In the genomic region with DNA sequence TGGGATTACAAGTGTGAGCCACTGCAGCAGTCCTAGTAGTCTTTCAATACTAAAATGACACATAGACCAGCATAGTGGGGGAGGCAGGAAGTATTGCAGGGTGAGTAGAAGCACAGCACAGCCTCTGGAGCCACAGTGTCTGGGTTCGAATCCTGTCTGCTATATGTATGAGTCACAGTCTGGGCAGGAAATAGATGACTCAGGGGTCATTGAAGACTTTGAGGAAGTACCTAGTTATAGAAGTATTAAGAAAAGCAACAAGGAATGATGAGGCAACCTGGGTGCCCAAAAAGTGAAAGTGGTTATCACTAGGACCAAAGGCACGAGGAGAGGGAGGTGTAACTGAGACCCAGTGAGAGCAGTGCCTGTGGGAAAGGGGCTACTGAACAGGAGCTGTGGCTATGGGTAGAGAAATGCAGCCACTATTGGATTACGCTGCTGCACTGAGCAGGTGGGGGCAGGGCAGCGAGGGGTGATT, we compare ENCODE assay signal across 9 cellular contexts.
DNase-seq lines count a peak whose midpoint lies in the region; ATAC-seq and TF ChIP-seq lines count a peak whose summit lies in the region.
"Had no signal": no experiment of that assay in that cellular context is flagged by ENCODE, and none has a peak within 500 bp of the region (broad histone marks: within the 10 kb centered on the region; RNA-seq: fewer than 3 reads in every experiment).

No MANE protein-coding gene starts in this region.

- TF ChIP-seq CTCF in MCF 10A (IDR thresholded peaks at IDR 0.05; ENCODE audit: unreplicated experiment) (no peak), breast epithelium (IDR thresholded peaks at IDR 0.05) (no peak), choroid plexus epithelial cell (conservative IDR thresholded peaks at IDR 0.05; ENCODE audit: low read depth, low read length) (no peak)

- peaks cover 6% of the 10 kb centered on the region for H3K4me1 Mint-ChIP-seq in MCF 10A (ENCODE audit: insufficient read depth, unreplicated experiment)
- peaks cover 7% of the 10 kb centered on the region for H3K4me1 Mint-ChIP-seq in stimulated activated naive CD8-positive, alpha-beta T cell treated with anti-CD3 and anti-CD28 coated beads, Interleukin-15, amount 100 ng/mL, for 72 hours

- CTCF ChIA-PET in MCF 10A (lab: Yijun Ruan, JAX): interaction anchor here (0.6 to 1.2 kb wide), 2 partner anchors 13 to 66 kb away, joined by 3 read pairs; no protein-coding TSS in a partner anchor

- H3K27ac ChIP-seq in breast epithelium: no peak overlapping the region

- H3K9me3 ChIP-seq in breast epithelium: no peaks in the 10 kb centered on the region

- no peaks in the 10 kb centered on the region for H3K36me3 Mint-ChIP-seq in MCF 10A (ENCODE audit: insufficient read depth, unreplicated experiment)

- peaks cover 41% of the 10 kb centered on the region for H3K27me3 Mint-ChIP-seq in MCF 10A (ENCODE audit: insufficient read depth, unreplicated experiment)
- H3K27me3 Mint-ChIP-seq in stimulated activated naive CD8-positive, alpha-beta T cell treated with anti-CD3 and anti-CD28 coated beads, Interleukin-15, amount 100 ng/mL, for 72 hours: no peaks in the 10 kb centered on the region

- no peaks in the 10 kb centered on the region for H3K36me3 ChIP-seq in breast epithelium

- no peak for TF ChIP-seq POLR2A in breast epithelium (IDR thresholded peaks at IDR 0.05)

- H3K4me3 ChIP-seq in breast epithelium: no peak overlapping the region
- no peak overlapping the region for H3K4me3 ChIP-seq in choroid plexus epithelial cell (ENCODE audit: low read depth, low read length)

- H3K9me3 Mint-ChIP-seq in MCF 10A (ENCODE audit: unreplicated experiment): no peaks in the 10 kb centered on the region
- no peaks in the 10 kb centered on the region for H3K9me3 Mint-ChIP-seq in stimulated activated naive CD8-positive, alpha-beta T cell treated with anti-CD3 and anti-CD28 coated beads, Interleukin-15, amount 100 ng/mL, for 72 hours

- POLR2A ChIA-PET in MCF 10A (lab: Yijun Ruan, JAX): no interaction called here

- intact Hi-C loops in MCF 10A (cut with micrococcal nuclease): no loop called here
- intact Hi-C loops in breast epithelium (cut with DNase I; ENCODE audit: low total_unique reads): no loop called here

- no TSS peak for BruUV-seq in MCF 10A (replicated peaks; lab: Mats Ljungman, UMichigan)

- no peak overlapping the region for H3K27ac Mint-ChIP-seq in MCF 10A (ENCODE audit: low read depth, unreplicated experiment)
- H3K27ac Mint-ChIP-seq in stimulated activated naive CD8-positive, alpha-beta T cell treated with anti-CD3 and anti-CD28 coated beads, Interleukin-15, amount 100 ng/mL, for 72 hours: peak overlapping the region in 1 of 2 donors; percentile 0

- ATAC-seq in stimulated activated naive CD8-positive, alpha-beta T cell treated with anti-CD3 and anti-CD28 coated beads, Interleukin-15, amount 100 ng/mL, for 72 hours: peak; percentile 96
- ATAC-seq in HG03280 (IDR thresholded peaks at IDR 0.05; ENCODE audit: unreplicated experiment) (no peak), GM19351 (IDR thresholded peaks at IDR 0.05; ENCODE audit: unreplicated experiment) (no peak), HG03571 (IDR thresholded peaks at IDR 0.05; ENCODE audit: unreplicated experiment) (no peak)

- DNase-seq in MCF 10A (ENCODE audit: unreplicated experiment) (peak; percentile 71), breast epithelium (ENCODE audit: low spot score in 2 of 2) (no peak), NOMO-1 treated with DMSO at 0.1 percent for 48 hours (lab: John Stamatoyannopoulos, UW; ENCODE audit: unreplicated experiment) (peak; percentile 93), choroid plexus epithelial cell (ENCODE audit: low read depth) (peak; percentile 73)
- peak; percentile 2 to 45 for DNase-seq in stimulated activated naive CD8-positive, alpha-beta T cell treated with anti-CD3 and anti-CD28 coated beads, Interleukin-15, amount 100 ng/mL, for 72 hours
- DNase-seq: NCI-H510A treated with DMSO at 0.1 percent for 48 hours had no signal

- no peak overlapping the region for H3K4me3 Mint-ChIP-seq in MCF 10A (ENCODE audit: unreplicated experiment)
- H3K4me3 Mint-ChIP-seq in stimulated activated naive CD8-positive, alpha-beta T cell treated with anti-CD3 and anti-CD28 coated beads, Interleukin-15, amount 100 ng/mL, for 72 hours: peak overlapping the region in 1 of 2 donors; percentile 1

- H3K4me1 ChIP-seq in breast epithelium: no peaks in the 10 kb centered on the region

- H3K27me3 ChIP-seq in breast epithelium: no peaks in the 10 kb centered on the region

Comparison
In these comparisons a context has a peak if more than half of its experiments do, and no peak if none do; other contexts are left out.
1. DNase-seq: peak in MCF 10A (single experiment), NOMO-1 treated with DMSO at 0.1 percent for 48 hours (single experiment), choroid plexus epithelial cell (single experiment) and stimulated activated naive CD8-positive, alpha-beta T cell treated with anti-CD3 and anti-CD28 coated beads, Interleukin-15, amount 100 ng/mL, for 72 hours (2 of 2); none in breast epithelium (0 of 2).